Comparison of ENCODE assay signal across 8 cellular contexts in genomic region chr19:12792048-12792852, GRCh38. TPM values are rescaled to one million over a fixed set of nuclear protein-coding genes. Genes with fewer than 3 reads are reported as not detected.
DNase-seq lines count a peak whose midpoint lies in the region; ATAC-seq and TF ChIP-seq lines count a peak whose summit lies in the region.

No MANE protein-coding gene starts in this region.

- peaks cover 13% of the 10 kb centered on the region for H3K36me3 Mint-ChIP-seq in T-helper 2 cell treated with Interferon-gamma antibody and Interleukin-4, amounts not matched to agents 5 μg/mL and 100 μg/mL, for 36 hours (ENCODE audit: low read depth)

- H3K79me2 ChIP-seq in MM.1S (ENCODE audit: low read length) = peaks cover 15% of the 10 kb centered on the region

- H3K27me3 ChIP-seq in MM.1S (replicated peaks; ENCODE audit: insufficient read depth, low read length) (no peaks in the 10 kb centered on the region), iPS-15b (ENCODE audit: control insufficient read depth, insufficient read depth, low read length) (peaks cover 3% of the 10 kb centered on the region), skeletal muscle tissue (ENCODE audit: control insufficient read depth in 3 of 3, insufficient read depth in 3 of 3, low read length in 3 of 3) (no peaks in the 10 kb centered on the region)

- no peaks in the 10 kb centered on the region for H3K36me3 ChIP-seq in MM.1S (replicated peaks; ENCODE audit: insufficient read depth, low read length)
- H3K36me3 ChIP-seq in iPS-15b (ENCODE audit: control insufficient read depth, insufficient read depth, low read length) = no peaks in the 10 kb centered on the region
- peaks cover 2 to 9% (median 8%) of the 10 kb centered on the region in 3 donors for H3K36me3 ChIP-seq in skeletal muscle tissue (ENCODE audit: control insufficient read depth in 3 of 3, insufficient read depth in 3 of 3, low read length in 3 of 3)

- H3K27me3 Mint-ChIP-seq in T-helper 2 cell treated with Interferon-gamma antibody and Interleukin-4, amounts not matched to agents 5 μg/mL and 100 μg/mL, for 36 hours (ENCODE audit: low read depth) = no peaks in the 10 kb centered on the region

- no peak for ATAC-seq in HG03521 (IDR thresholded peaks at IDR 0.05; ENCODE audit: unreplicated experiment)
- no peak for ATAC-seq in HG02973 (IDR thresholded peaks at IDR 0.05; ENCODE audit: unreplicated experiment)

- H3K9me3 ChIP-seq in MM.1S (replicated peaks; ENCODE audit: insufficient read depth, low read length) = no peaks in the 10 kb centered on the region
- no peaks in the 10 kb centered on the region for H3K9me3 ChIP-seq in iPS-15b (ENCODE audit: control insufficient read depth, insufficient read depth, low read length)
- H3K9me3 ChIP-seq in skeletal muscle tissue (ENCODE audit: control insufficient read depth in 3 of 3, low read length in 3 of 3) = no peaks in the 10 kb centered on the region

- H3K4me3 Mint-ChIP-seq in T-helper 2 cell treated with Interferon-gamma antibody and Interleukin-4, amounts not matched to agents 5 μg/mL and 100 μg/mL, for 36 hours = peak overlapping the region; percentile 95

- peak overlapping the region; percentile 98 for H3K27ac Mint-ChIP-seq in T-helper 2 cell treated with Interferon-gamma antibody and Interleukin-4, amounts not matched to agents 5 μg/mL and 100 μg/mL, for 36 hours

- H3K27ac ChIP-seq in MM.1S (ENCODE audit: low read length) (peak overlapping the region; percentile 97), skeletal muscle tissue (ENCODE audit: low read depth, low read length) (peak overlapping the region; percentile 99)

- DNase-seq in EH (ENCODE audit: low read depth) = peak; percentile 67
- DNase-seq in MM.1S = peak; percentile 86
- peak; percentile 76 for DNase-seq in T-helper 2 cell treated with Interferon-gamma antibody and Interleukin-4, amounts not matched to agents 5 μg/mL and 100 μg/mL, for 36 hours (ENCODE audit: low spot score)
- DNase-seq in astrocyte of the spinal cord (ENCODE audit: low read depth, low spot score) = peak; percentile 45

- peak overlapping the region; percentile 99 for H3K4me2 ChIP-seq in MM.1S (ENCODE audit: low read depth, low read length)

- H3F3A ChIP-seq in MM.1S (ENCODE audit: insufficient read depth, low read length) = peaks cover 49% of the 10 kb centered on the region

- peak overlapping the region; percentile 39; the same call in 1 of the 2 replicates for H2AFZ ChIP-seq in MM.1S (ENCODE audit: low read length)

- H3K9ac ChIP-seq in MM.1S (ENCODE audit: low read length) (peak overlapping the region; percentile 94), iPS-15b (ENCODE audit: low read depth, low read length) (peak overlapping the region; percentile 70), skeletal muscle tissue (ENCODE audit: low read depth in 1 of 3, low read length in 3 of 3) (peak overlapping the region; percentile 95 to 99 (median 98))

- no peaks in the 10 kb centered on the region for H3K9me3 Mint-ChIP-seq in T-helper 2 cell treated with Interferon-gamma antibody and Interleukin-4, amounts not matched to agents 5 μg/mL and 100 μg/mL, for 36 hours

- H3K4me3 ChIP-seq in MM.1S (ENCODE audit: low read length) (peak overlapping the region; percentile 93), astrocyte of the spinal cord (ENCODE audit: low read depth, low read length) (peak overlapping the region; percentile 99), iPS-15b (ENCODE audit: low read depth, low read length) (peak overlapping the region; percentile 87), skeletal muscle tissue (ENCODE audit: low read length in 3 of 3) (peak overlapping the region; percentile 93 to 98 (median 93))

- no peaks in the 10 kb centered on the region for H4K20me1 ChIP-seq in MM.1S (ENCODE audit: insufficient read depth, low read length)

- peaks cover 38% of the 10 kb centered on the region for H3K4me1 Mint-ChIP-seq in T-helper 2 cell treated with Interferon-gamma antibody and Interleukin-4, amounts not matched to agents 5 μg/mL and 100 μg/mL, for 36 hours (ENCODE audit: low read depth)

- in situ Hi-C loops in astrocyte of the spinal cord (cut with HindIII; ENCODE audit: low sequenced_read_pairs) = no loop called here

- TF ChIP-seq CTCF in MM.1S (IDR thresholded peaks at IDR 0.05; ENCODE audit: low read length) (no peak), astrocyte of the spinal cord (IDR thresholded peaks at IDR 0.05; ENCODE audit: low read depth, low read length) (no peak)

- peaks cover 31% of the 10 kb centered on the region for H3K4me1 ChIP-seq in MM.1S (ENCODE audit: low read length)
- peaks cover 22% of the 10 kb centered on the region for H3K4me1 ChIP-seq in iPS-15b (ENCODE audit: control insufficient read depth, insufficient read depth, low read length)
- H3K4me1 ChIP-seq in skeletal muscle tissue (ENCODE audit: control insufficient read depth in 3 of 3, insufficient read depth in 3 of 3, low read length in 3 of 3) = peaks cover 45 to 53% (median 46%) of the 10 kb centered on the region in 3 donors

- H3K9me2 ChIP-seq in MM.1S (replicated peaks; ENCODE audit: insufficient read depth, low read length) = no peaks in the 10 kb centered on the region

RNA-seq across cellular contexts. Expression of gene JUNB, which starts 1.0 kb away (rescaled TPM):
- 31.3 TPM for total RNA-seq in skeletal muscle tissue

RNA-seq across cellular contexts. Expression of gene PRDX2, which starts 9.3 kb away (rescaled TPM):
- 207 TPM for total RNA-seq in skeletal muscle tissue

RNA-seq across cellular contexts. Expression of gene THSD8, which starts 9.6 kb away (rescaled TPM):
- total RNA-seq in skeletal muscle tissue = not detected

RNA-seq across cellular contexts. Expression of gene RNASEH2A, which starts 14.1 kb away (rescaled TPM):
- 5.7 TPM for total RNA-seq in skeletal muscle tissue

RNA-seq across cellular contexts. Expression of gene HOOK2, which starts 16.9 kb away (rescaled TPM):
- total RNA-seq in skeletal muscle tissue = 13.6 TPM
